ENCODE assay signal across 1 cellular context in genomic region chr15:65399997-65400396, GRCh38.
TF ChIP-seq lines count a peak whose summit lies in the region.

No MANE protein-coding gene starts in this region.

TF ChIP-seq in HepG2, 621 proteins besides CTCF, POLR2A, EP300 and RAD21:
- no peak for TF ChIP-seq ZKSCAN1 (IDR thresholded peaks at IDR 0.05; ENCODE audit: low read length)
